In the genomic region with DNA sequence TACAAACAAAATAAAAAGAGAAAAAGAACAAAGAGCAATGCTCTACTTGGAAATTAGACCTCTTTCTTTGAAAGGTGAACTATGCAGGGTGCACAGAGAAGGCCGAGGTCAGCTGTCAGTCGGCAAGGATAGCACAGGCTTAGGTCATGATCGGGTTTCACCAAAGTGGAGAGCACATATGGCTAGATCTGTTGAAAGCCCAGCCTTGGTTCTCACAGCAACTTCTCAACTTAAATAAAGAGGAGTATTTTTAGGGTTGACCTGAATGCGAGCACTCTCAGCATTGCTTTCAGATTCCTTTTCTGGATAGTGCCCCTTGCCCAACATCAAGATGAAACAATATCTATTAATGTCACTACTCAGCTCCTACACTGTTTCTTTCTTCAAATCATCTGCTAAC, we compare ENCODE assay signal across 1 cellular context.
TF ChIP-seq lines count a peak whose summit lies in the region.

No MANE protein-coding gene starts in this region.

TF ChIP-seq in H1, 55 proteins besides CTCF, POLR2A, EP300 and RAD21:
- TF ChIP-seq JUN (IDR thresholded peaks at IDR 0.05; ENCODE audit: low read depth, low read length) (no peak), SIN3A (conservative IDR thresholded peaks at IDR 0.05 in 1 of 2, IDR thresholded peaks at IDR 0.05 in 1 of 2; ENCODE audit: low read depth in 1 of 2, low read length in 2 of 2) (no peak), CEBPB (IDR thresholded peaks at IDR 0.05; ENCODE audit: low read depth, low read length) (no peak), CBX8 (IDR thresholded peaks at IDR 0.05; ENCODE audit: borderline replicate concordance, low read depth, low read length) (no peak)
- TF ChIP-seq, protein P1, sequence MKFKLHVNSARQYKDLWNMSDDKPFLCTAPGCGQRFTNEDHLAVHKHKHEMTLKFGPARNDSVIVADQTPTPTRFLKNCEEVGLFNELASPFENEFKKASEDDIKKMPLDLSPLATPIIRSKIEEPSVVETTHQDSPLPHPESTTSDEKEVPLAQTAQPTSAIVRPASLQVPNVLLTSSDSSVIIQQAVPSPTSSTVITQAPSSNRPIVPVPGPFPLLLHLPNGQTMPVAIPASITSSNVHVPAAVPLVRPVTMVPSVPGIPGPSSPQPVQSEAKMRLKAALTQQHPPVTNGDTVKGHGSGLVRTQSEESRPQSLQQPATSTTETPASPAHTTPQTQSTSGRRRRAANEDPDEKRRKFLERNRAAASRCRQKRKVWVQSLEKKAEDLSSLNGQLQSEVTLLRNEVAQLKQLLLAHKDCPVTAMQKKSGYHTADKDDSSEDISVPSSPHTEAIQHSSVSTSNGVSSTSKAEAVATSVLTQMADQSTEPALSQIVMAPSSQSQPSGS (IDR thresholded peaks at IDR 0.05; ENCODE audit: low read length): no peak
